In genomic region chr13:113926301-113926761, GRCh38 we compare ENCODE assay signal across 18 cellular contexts. TPM values are rescaled to one million over a fixed set of nuclear protein-coding genes. Genes with fewer than 3 reads are reported as not detected.
DNase-seq lines count a peak whose midpoint lies in the region; ATAC-seq and TF ChIP-seq lines count a peak whose summit lies in the region.
"Had no signal": no experiment of that assay in that cellular context is flagged by ENCODE, and none has a peak within 500 bp of the region (broad histone marks: within the 10 kb centered on the region; RNA-seq: fewer than 3 reads in every experiment).

No MANE protein-coding gene starts in this region.

- peak overlapping the region; percentile 100 for H2BK20ac ChIP-seq in IMR-90 (ENCODE audit: low read depth, low read length)

- POLR2A ChIA-PET in IMR-90 (lab: Charles Lee; ENCODE audit: unreplicated experiment) = no interaction called here

- peak overlapping the region; percentile 99 for H4K91ac ChIP-seq in IMR-90 (ENCODE audit: insufficient read depth, low read depth, low read length)

- H3K23ac ChIP-seq in IMR-90 (ENCODE audit: low read depth, low read length) = peak overlapping the region; percentile 100; the same call in 1 of the 2 replicates

- no peak overlapping the region for H2AK9ac ChIP-seq in IMR-90 (replicated peaks; ENCODE audit: low read depth, low read length, poor library complexity)

- H4K20me1 ChIP-seq in IMR-90 (ENCODE audit: insufficient read depth, low read length) = 0 out of 2 replicates have a peak, but pooled peaks cover 4% of the 10 kb centered on the region

- H3K27ac ChIP-seq in IMR-90 (ENCODE audit: insufficient read depth, low read length) (no peak overlapping the region), psoas muscle (peak overlapping the region; percentile 86)
- H3K27ac ChIP-seq: ovary had no signal

- H3K4me3 ChIP-seq in IMR-90 (ENCODE audit: insufficient read depth, low read depth, low read length) = no peak overlapping the region
- H3K4me3 ChIP-seq in epithelial cell of esophagus (ENCODE audit: low read length) = no peak overlapping the region
- no peak overlapping the region for H3K4me3 ChIP-seq in psoas muscle
- H3K4me3 ChIP-seq: ovary had no signal

- H3K4me1 ChIP-seq in IMR-90 (ENCODE audit: control insufficient read depth, insufficient read depth, low read length) (peaks cover 29% of the 10 kb centered on the region), psoas muscle (peaks cover 50% of the 10 kb centered on the region)
- H3K4me1 ChIP-seq: BE2C had no signal

- peak overlapping the region; percentile 100 for H3K4ac ChIP-seq in IMR-90 (ENCODE audit: low read depth, low read length)

- no peak for TF ChIP-seq CTCF in IMR-90 (conservative IDR thresholded peaks at IDR 0.05; ENCODE audit: low read depth, low read length)
- TF ChIP-seq CTCF in epithelial cell of esophagus (IDR thresholded peaks at IDR 0.05; ENCODE audit: insufficient read depth, low read depth, low read length, missing control alignments) = no peak
- no peak for TF ChIP-seq CTCF in psoas muscle (IDR thresholded peaks at IDR 0.05)

- no peak overlapping the region for H3K56ac ChIP-seq in IMR-90 (ENCODE audit: extremely low read depth, insufficient read depth, low read length)

- H2BK5ac ChIP-seq in IMR-90 (ENCODE audit: low read depth, low read length, poor library complexity, severe bottlenecking) = no peak overlapping the region

- CTCF ChIA-PET in IMR-90 (lab: Yijun Ruan, JAX) = no interaction called here

- H3K4me2 ChIP-seq in IMR-90 (ENCODE audit: low read depth, low read length) = no peak overlapping the region

- peak overlapping the region; percentile 91; the same call in 1 of the 2 replicates for H3K18ac ChIP-seq in IMR-90 (ENCODE audit: low read depth, low read length)

- H3K27me3 ChIP-seq in IMR-90 (ENCODE audit: control insufficient read depth, insufficient read depth, low read length) (no peaks in the 10 kb centered on the region), psoas muscle (ENCODE audit: insufficient read depth in 3 of 3, low read length in 2 of 3) (no peaks in the 10 kb centered on the region)
- H3K27me3 ChIP-seq: BE2C, ovary had no signal

- peaks cover 0 to 43% of the 10 kb centered on the region in 2 experiments; a peak in 2 of 4 replicates for H3K79me1 ChIP-seq in IMR-90 (ENCODE audit: low read depth in 1 of 2, low read length in 2 of 2)

- peak overlapping the region; percentile 76; the same call in 1 of the 2 replicates for H4K5ac ChIP-seq in IMR-90 (ENCODE audit: low read depth, low read length)

- peak overlapping the region; percentile 94 for H2BK15ac ChIP-seq in IMR-90 (ENCODE audit: low read depth, low read length)

- H2AK5ac ChIP-seq in IMR-90 (ENCODE audit: low read depth, low read length) = peak overlapping the region; percentile 100

- in situ Hi-C loops in IMR-90 (cut with MboI; ENCODE audit: low sequenced_read_pairs) = no loop called here

- H4K8ac ChIP-seq in IMR-90 (ENCODE audit: low read depth in 2 of 2, low read length in 2 of 2) = peak overlapping the region; percentile 61 to 95

- TF ChIP-seq POLR2A in IMR-90 (IDR thresholded peaks at IDR 0.05; ENCODE audit: low read depth, low read length) = no peak

- dilution Hi-C loops in IMR-90 (cut with HindIII; ENCODE audit: low sequenced_read_pairs, unreplicated experiment) = no loop called here

- WGBS in IMR-90 (ENCODE audit: extremely low coverage in 2 of 2, insufficient read length in 1 of 2), 2 experiments = 100% methylated on average over 3 of the region's 16 CpGs; no CpG with 5 or more reads in 1 of the 2 experiments
- WGBS in psoas muscle, 3 donors = 59 to 79% (median 69%) methylated on average over 16 of the region's 16 CpGs

- H3K9me3 ChIP-seq in IMR-90 (ENCODE audit: control insufficient read depth, insufficient read depth, low read length) (peaks cover 8% of the 10 kb centered on the region), psoas muscle (peaks cover 6% of the 10 kb centered on the region)
- H3K9me3 ChIP-seq: BE2C, ovary had no signal

- TF ChIP-seq RAD21 in IMR-90 (IDR thresholded peaks at IDR 0.05; ENCODE audit: low read length) = no peak

- intact Hi-C loops in IMR-90 (cut with micrococcal nuclease) (no loop called here), psoas muscle (cut with DNase I) (loop anchor here (2.0 to 10.0 kb wide), 2 partner anchors 62 to 72 kb away; partner anchors contain the start of gene GAS6 (in 1 of the 2))

- BruUV-seq in IMR-90 (replicated peaks; lab: Mats Ljungman, UMichigan) = no TSS peak

- ATAC-seq in IMR-90 (ENCODE audit: low read depth) (no peak), psoas muscle (peak; percentile 23 to 69 (median 48))
- ATAC-seq: Panc1 had no signal

- H3K9ac ChIP-seq in IMR-90 (ENCODE audit: low read depth, low read length) = no peak overlapping the region

- DNase-seq in AG08395 (ENCODE audit: low spot score) (peak; percentile 76), IMR-90 (peak; percentile 60), epithelial cell of esophagus (ENCODE audit: low read depth) (peak; percentile 7), psoas muscle (peak in 1 of 2 donors; percentile 66), NCI-H345 (lab: John Stamatoyannopoulos, UW) (no peak), NCI-H526 (lab: John Stamatoyannopoulos, UW) (no peak)
- no peak for DNase-seq in activated naive CD4-positive, alpha-beta T cell (lab: John Stamatoyannopoulos, UW)
- no peak for DNase-seq in NK-92 treated with Interleukin-12 subunit alpha and Interleukin-12 subunit beta, amount 100 ng/mL, for 24 hours (lab: John Stamatoyannopoulos, UW)
- DNase-seq: activated CD4-positive, alpha-beta T cell treated with anti-CD3 and anti-CD28 coated beads, Interleukin-2, amount 50 U/mL, for 48 hours; activated gamma-delta T cell treated with Interleukin-2 at 50 U/mL for 16 hours; BE2C; cerebellar nuclear complex; DND-41; NCI-H2171; stimulated activated CD8-positive, alpha-beta memory T cell treated with anti-CD3 and anti-CD28 coated beads, Interleukin-4, amount 100 ng/mL, for 48 hours; T-helper 2 cell had no signal

- peaks cover 28% of the 10 kb centered on the region for H3K9me1 ChIP-seq in IMR-90 (ENCODE audit: insufficient read depth, low read length)

- H3K36me3 ChIP-seq in IMR-90 (ENCODE audit: control insufficient read depth, insufficient read depth, low read length) (no peaks in the 10 kb centered on the region), psoas muscle (ENCODE audit: insufficient read depth in 1 of 2, low read depth in 1 of 2) (no peaks in the 10 kb centered on the region)
- H3K36me3 ChIP-seq: BE2C, ovary had no signal

- peak overlapping the region; percentile 99 for H2BK120ac ChIP-seq in IMR-90 (ENCODE audit: low read depth, low read length)

- H2AFZ ChIP-seq in IMR-90 (replicated peaks; ENCODE audit: low read length, poor library complexity) = no peak overlapping the region

- H3K14ac ChIP-seq in IMR-90 (replicated peaks; ENCODE audit: low read depth, low read length) = peak overlapping the region; percentile 99

TF ChIP-seq in IMR-90, 13 proteins besides CTCF, POLR2A, EP300 and RAD21:
- TF ChIP-seq MAFK (IDR thresholded peaks at IDR 0.05; ENCODE audit: low read depth, low read length) = no peak
- TF ChIP-seq CEBPB (IDR thresholded peaks at IDR 0.05; ENCODE audit: low read depth, low read length) = peak; percentile 79
TF ChIP-seq in IMR-90: peak in this region for 1.

RNA-seq across cellular contexts. Expression of gene C13orf46, which starts 47.5 kb away (rescaled TPM):
- total RNA-seq in IMR-90 (2012; rRNA removed) = under 0.01 TPM in 2 replicates
- 2.1 and 2.5 TPM in 2 replicates for polyA plus RNA-seq in IMR-90 (2012; rRNA removed)
- 1.7 and 1.8 TPM in 2 replicates for polyA plus RNA-seq in IMR-90 (2012; cell fraction: cytosol; rRNA removed)
- 8.9 and 10.0 TPM in 2 replicates for polyA plus RNA-seq in IMR-90 (2012; cell fraction: nucleus; rRNA removed; ENCODE audit: low replicate concordance)
- total RNA-seq in psoas muscle = 1 to 10 TPM in 1 of 4 donors, under 1 TPM in 3; 0.24 to 2.5 (median 0.73) TPM
- under 1 TPM in 2 of 3 donors, not detected in 1; 0.14 to 0.53 TPM for polyA plus RNA-seq in psoas muscle

Comparison
In these comparisons a context has a peak if more than half of its experiments do, and no peak if none do; other contexts are left out.
1. DNase-seq: peak in AG08395 (single experiment), IMR-90 (single experiment) and epithelial cell of esophagus (single experiment); none in NCI-H345 (single experiment), activated naive CD4-positive, alpha-beta T cell (0 of 4), NK-92 treated with Interleukin-12 subunit alpha and Interleukin-12 subunit beta, amount 100 ng/mL, for 24 hours (single experiment) and NCI-H526 (0 of 2).